In the genomic region with DNA sequence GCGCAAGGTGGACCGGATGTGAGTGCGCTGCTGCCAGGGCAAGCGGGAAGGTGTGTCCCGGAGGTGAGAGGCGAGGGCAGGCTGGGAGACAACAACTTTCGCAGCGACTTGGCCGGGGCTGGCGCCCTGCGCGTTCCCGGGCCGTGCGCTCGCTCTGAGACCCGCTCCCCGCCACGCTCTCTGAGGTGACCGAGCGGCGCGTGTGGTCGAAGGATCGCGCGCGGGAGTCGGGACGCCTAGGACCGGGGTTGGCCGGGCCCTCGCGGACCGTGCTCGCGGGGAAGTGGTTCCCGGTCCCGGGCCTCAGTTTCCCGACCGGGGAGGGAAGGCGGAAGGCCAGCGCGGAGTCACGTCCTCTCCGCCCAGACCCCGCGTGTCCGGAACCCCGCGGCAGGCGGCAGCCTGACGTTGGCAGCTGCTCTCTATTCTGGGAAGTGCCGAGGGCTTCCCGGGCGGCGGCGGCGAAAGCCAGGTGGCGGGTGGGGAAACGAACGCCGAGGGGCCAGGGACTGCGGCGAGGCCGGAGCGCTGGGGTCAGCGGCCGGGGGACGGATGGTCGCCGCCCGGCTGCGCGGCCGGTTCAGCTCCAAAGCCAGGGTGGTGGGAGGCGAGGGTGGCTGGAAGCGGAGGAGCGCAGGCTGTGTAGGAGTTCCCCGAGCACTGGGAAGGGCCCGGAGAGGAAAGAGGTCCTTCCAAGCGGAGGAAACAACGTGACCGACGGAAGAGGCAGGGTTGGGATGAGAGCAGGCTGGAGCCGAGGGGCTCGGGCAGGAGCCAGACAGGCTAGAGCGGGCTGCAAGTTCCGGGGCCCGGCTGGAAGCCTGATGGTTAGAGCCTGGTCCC, we compare ENCODE assay signal across 8 cellular contexts. TPM values are rescaled to one million over a fixed set of nuclear protein-coding genes. Genes with fewer than 3 reads are reported as not detected.
DNase-seq lines count a peak whose midpoint lies in the region; ATAC-seq and TF ChIP-seq lines count a peak whose summit lies in the region.

No MANE protein-coding gene starts in this region.

- intact Hi-C loops in activated CD4-positive, alpha-beta T cell treated with anti-CD3 and anti-CD28 coated beads for 36 hours (cut with DNase I, micrococcal nuclease), result loop anchor here in 1 of 2 experiments (5.0 kb wide), 3 partner anchors 86 to 281 kb away; partner anchors contain the start of gene ETV5

- peaks cover 60% of the 10 kb centered on the region for H3K79me2 ChIP-seq in SK-N-SH (ENCODE audit: insufficient read depth)

- TF ChIP-seq EP300 in SK-N-SH (IDR thresholded peaks at IDR 0.05; ENCODE audit: borderline replicate concordance in 1 of 2, low read depth in 1 of 2, low read length in 1 of 2), result no peak

- peaks cover 0 to 12% of the 10 kb centered on the region in 2 experiments; a peak in 1 of 4 replicates for H3K4me1 ChIP-seq in SK-N-SH (ENCODE audit: control insufficient read depth in 1 of 2, insufficient read depth in 2 of 2, low read depth in 1 of 2, low read length in 1 of 2)

- no peaks in the 10 kb centered on the region for H3K27me3 ChIP-seq in SK-N-SH (ENCODE audit: insufficient read depth)

- peak overlapping the region; percentile 70 to 72 for H3K4me3 ChIP-seq in SK-N-SH (ENCODE audit: low read depth in 2 of 2, low read length in 1 of 2)

- H3K9me3 Mint-ChIP-seq in activated CD4-positive, alpha-beta T cell treated with anti-CD3 and anti-CD28 coated beads for 36 hours (ENCODE audit: low read depth), result no peaks in the 10 kb centered on the region
- H3K9me3 Mint-ChIP-seq in central memory CD8-positive, alpha-beta T cell, result no peaks in the 10 kb centered on the region

- peaks cover 29% of the 10 kb centered on the region for H3F3A ChIP-seq in SK-N-SH (replicated peaks; ENCODE audit: insufficient read depth)

- H4K20me1 ChIP-seq in SK-N-SH (ENCODE audit: insufficient read depth), result peaks cover 14% of the 10 kb centered on the region; the same call in 1 of the 2 replicates

- H3K9me3 ChIP-seq in SK-N-SH, result peaks cover 6% of the 10 kb centered on the region

- H3K36me3 ChIP-seq in SK-N-SH (replicated peaks in 1 of 2; ENCODE audit: control insufficient read depth in 1 of 2, insufficient read depth in 2 of 2, low read length in 1 of 2), result peaks cover 2 to 33% of the 10 kb centered on the region in 2 experiments

- no peak for TF ChIP-seq RAD21 in SK-N-SH (IDR thresholded peaks at IDR 0.05; ENCODE audit: low read length)

- H3K9ac ChIP-seq in SK-N-SH, result peak overlapping the region; percentile 75

- H3K36me3 Mint-ChIP-seq in activated CD4-positive, alpha-beta T cell treated with anti-CD3 and anti-CD28 coated beads for 36 hours (ENCODE audit: low read depth), result no peaks in the 10 kb centered on the region
- H3K36me3 Mint-ChIP-seq in central memory CD8-positive, alpha-beta T cell (ENCODE audit: insufficient read depth), result peaks cover 4% of the 10 kb centered on the region

- peak overlapping the region; percentile 96 for H3K4me2 ChIP-seq in SK-N-SH

- H2AFZ ChIP-seq in SK-N-SH (ENCODE audit: low read depth), result peak overlapping the region; percentile 64; the same call in 1 of the 2 replicates

- H3K27me3 Mint-ChIP-seq in activated CD4-positive, alpha-beta T cell treated with anti-CD3 and anti-CD28 coated beads for 36 hours, result peaks cover 61% of the 10 kb centered on the region
- H3K27me3 Mint-ChIP-seq in central memory CD8-positive, alpha-beta T cell, result peaks cover 85% of the 10 kb centered on the region

- DNase-seq in activated CD4-positive, alpha-beta T cell treated with anti-CD3 and anti-CD28 coated beads for 36 hours, result peak; percentile 70
- DNase-seq in activated CD4-positive, alpha-beta T cell treated with anti-CD3 and anti-CD28 coated beads, Interleukin-2, amount 50 U/mL, for 1 hour, result no peak
- DNase-seq in SK-N-SH, result peak; percentile 65
- DNase-seq in central memory CD8-positive, alpha-beta T cell (ENCODE audit: low spot score in 2 of 2), result no peak
- DNase-seq in left lobe of liver (ENCODE audit: low spot score), result peak; percentile 46
- peak; percentile 59 for DNase-seq in stimulated activated CD8-positive, alpha-beta memory T cell treated with anti-CD3 and anti-CD28 coated beads, Interleukin-4, amount 100 ng/mL, for 48 hours
- no peak for DNase-seq in middle frontal gyrus (ENCODE audit: extremely low spot score, low spot score)

- peaks cover 8% of the 10 kb centered on the region for H3K4me1 Mint-ChIP-seq in activated CD4-positive, alpha-beta T cell treated with anti-CD3 and anti-CD28 coated beads for 36 hours
- peaks cover 8% of the 10 kb centered on the region for H3K4me1 Mint-ChIP-seq in central memory CD8-positive, alpha-beta T cell

- WGBS in SK-N-SH (ENCODE audit: low lambda C conversion rate), result 26% methylated on average over 13 of the region's 90 CpGs

- no peak for TF ChIP-seq CTCF in SK-N-SH (IDR thresholded peaks at IDR 0.05)

- ATAC-seq in activated CD4-positive, alpha-beta T cell treated with anti-CD3 and anti-CD28 coated beads for 36 hours, result peak; percentile 72
- ATAC-seq in HG03354 (IDR thresholded peaks at IDR 0.05; ENCODE audit: poor library complexity, severe bottlenecking, unreplicated experiment) (peak; percentile 46), left lobe of liver (peak; percentile 50)
- peak; percentile 28 for ATAC-seq in central memory CD8-positive, alpha-beta T cell (replicated peaks; ENCODE audit: extremely low read depth, poor library complexity, severe bottlenecking)

- peak overlapping the region; percentile 48 for H3K27ac Mint-ChIP-seq in activated CD4-positive, alpha-beta T cell treated with anti-CD3 and anti-CD28 coated beads for 36 hours
- H3K27ac Mint-ChIP-seq in central memory CD8-positive, alpha-beta T cell (ENCODE audit: low read depth), result no peak overlapping the region

- peak overlapping the region; percentile 19 to 57; a peak in 3 of 4 replicates for H3K27ac ChIP-seq in SK-N-SH (ENCODE audit: low read depth in 2 of 2, low read length in 1 of 2)

- POLR2A ChIA-PET in activated CD4-positive, alpha-beta T cell treated with anti-CD3 and anti-CD28 coated beads for 36 hours (lab: Charles Lee), result no interaction called here
- POLR2A ChIA-PET in SK-N-SH (lab: Yijun Ruan, JAX), result no interaction called here

- H3K9me2 ChIP-seq in SK-N-SH, result no peaks in the 10 kb centered on the region

- H3K4me3 Mint-ChIP-seq in activated CD4-positive, alpha-beta T cell treated with anti-CD3 and anti-CD28 coated beads for 36 hours, result peak overlapping the region; percentile 74
- H3K4me3 Mint-ChIP-seq in central memory CD8-positive, alpha-beta T cell, result peak overlapping the region; percentile 84

- CTCF ChIA-PET in activated CD4-positive, alpha-beta T cell treated with anti-CD3 and anti-CD28 coated beads for 36 hours (lab: Charles Lee), result no interaction called here
- CTCF ChIA-PET in SK-N-SH (lab: Yijun Ruan, JAX), result interaction anchor here (1.1 kb wide), 1 partner anchor 57 kb away, joined by 3 read pairs; no protein-coding TSS in a partner anchor

TF ChIP-seq in SK-N-SH, 30 proteins besides CTCF, POLR2A, EP300 and RAD21:
- TF ChIP-seq TAF1 (IDR thresholded peaks at IDR 0.05; ENCODE audit: borderline replicate concordance, low read depth, low read length), result no peak
- peak; percentile 34; the same call in 1 of the 2 replicates for TF ChIP-seq GABPA (IDR thresholded peaks at IDR 0.05; ENCODE audit: low read depth)
- TF ChIP-seq MAX (IDR thresholded peaks at IDR 0.05; ENCODE audit: low read depth), result peak; percentile 56
- 0 out of 2 replicates have a peak, but pooled peaks have one; percentile 17 for TF ChIP-seq YY1 (IDR thresholded peaks at IDR 0.05; ENCODE audit: low read depth)
- no peak for TF ChIP-seq RXRA (IDR thresholded peaks at IDR 0.05; ENCODE audit: borderline replicate concordance, low read depth)
- TF ChIP-seq TEAD4 (IDR thresholded peaks at IDR 0.05; ENCODE audit: borderline replicate concordance, insufficient read depth), result no peak
- peak; percentile 40; the same call in 1 of the 2 replicates for TF ChIP-seq SIN3A (IDR thresholded peaks at IDR 0.05; ENCODE audit: borderline replicate concordance, low read depth, low read length)
- no peak for TF ChIP-seq JUND (IDR thresholded peaks at IDR 0.05)
- TF ChIP-seq FOXJ3 (CRISPR knock-in tag; IDR thresholded peaks at IDR 0.05), result no peak
- no peak for TF ChIP-seq MXI1 (IDR thresholded peaks at IDR 0.05; ENCODE audit: low read depth, low read length)
- no peak for TF ChIP-seq EZH2phosphoT487 (IDR thresholded peaks at IDR 0.05; ENCODE audit: borderline replicate concordance, low read depth)

RNA-seq across cellular contexts. Expression of gene IGF2BP2, which starts 1.0 kb away (rescaled TPM):
- under 1 TPM; 0.54 to 0.55 TPM for total RNA-seq in activated CD4-positive, alpha-beta T cell treated with anti-CD3 and anti-CD28 coated beads for 36 hours
- polyA plus RNA-seq in SK-N-SH (2012; rRNA removed), result 5.4 and 5.9 TPM in 2 replicates
- polyA plus RNA-seq in SK-N-SH (2012; cell fraction: cytosol; rRNA removed), result 11.2 and 11.8 TPM in 2 replicates
- 25.0 and 29.3 TPM in 2 replicates for polyA plus RNA-seq in SK-N-SH (2012; cell fraction: nucleus; rRNA removed)
- 1.2 TPM for total RNA-seq in left lobe of liver

Comparison
In these comparisons a context has a peak if more than half of its experiments do, and no peak if none do; other contexts are left out.
1. DNase-seq: peak in activated CD4-positive, alpha-beta T cell treated with anti-CD3 and anti-CD28 coated beads for 36 hours (single experiment), SK-N-SH (single experiment), left lobe of liver (single experiment) and stimulated activated CD8-positive, alpha-beta memory T cell treated with anti-CD3 and anti-CD28 coated beads, Interleukin-4, amount 100 ng/mL, for 48 hours (single experiment); none in activated CD4-positive, alpha-beta T cell treated with anti-CD3 and anti-CD28 coated beads, Interleukin-2, amount 50 U/mL, for 1 hour (single experiment), central memory CD8-positive, alpha-beta T cell (0 of 2) and middle frontal gyrus (single experiment).
2. Peak in every context shown above with its lines, with median percentiles within 50 percentile points of each other: ATAC-seq.